In genomic region chr7:101941481-101942383, GRCh38 we compare ENCODE assay signal across 10 cellular contexts.
DNase-seq lines count a peak whose midpoint lies in the region; ATAC-seq and TF ChIP-seq lines count a peak whose summit lies in the region.
"Had no signal": no experiment of that assay in that cellular context is flagged by ENCODE, and none has a peak within 500 bp of the region (broad histone marks: within the 10 kb centered on the region; RNA-seq: fewer than 3 reads in every experiment).

No MANE protein-coding gene starts in this region.

- H3K4me1 Mint-ChIP-seq in mesothelial cell of epicardium: peaks cover 30% of the 10 kb centered on the region
- H3K4me1 Mint-ChIP-seq: activated naive CD4-positive, alpha-beta T cell treated with anti-CD3 and anti-CD28 coated beads, Interleukin-2, amount 10 ng/mL, durations not matched to agents 7 days and 5 days had no signal

- no peak overlapping the region for H3K4me3 Mint-ChIP-seq in mesothelial cell of epicardium
- H3K4me3 Mint-ChIP-seq: activated naive CD4-positive, alpha-beta T cell treated with anti-CD3 and anti-CD28 coated beads, Interleukin-2, amount 10 ng/mL, durations not matched to agents 7 days and 5 days had no signal

- no peak for ATAC-seq in GM21381 (IDR thresholded peaks at IDR 0.05; ENCODE audit: unreplicated experiment)

- peak overlapping the region; percentile 23 for H3K27ac ChIP-seq in KOPT-K1 (ENCODE audit: low read depth, low read length, poor library complexity, severe bottlenecking)

- H3K36me3 ChIP-seq in KOPT-K1 (ENCODE audit: insufficient read depth, low read length): peaks cover 3% of the 10 kb centered on the region; the same call in 1 of the 2 replicates

- TF ChIP-seq CTCF in AG04449 (IDR thresholded peaks at IDR 0.05; ENCODE audit: insufficient read depth, low read length, missing control alignments): no peak
- TF ChIP-seq CTCF in mesothelial cell of epicardium (IDR thresholded peaks at IDR 0.05; ENCODE audit: unreplicated experiment): no peak

- peak overlapping the region; percentile 77 for H3K27ac Mint-ChIP-seq in mesothelial cell of epicardium
- H3K27ac Mint-ChIP-seq: activated naive CD4-positive, alpha-beta T cell treated with anti-CD3 and anti-CD28 coated beads, Interleukin-2, amount 10 ng/mL, durations not matched to agents 7 days and 5 days; IgD-negative memory B cell had no signal

- H3K36me3 Mint-ChIP-seq in mesothelial cell of epicardium: peaks cover 5% of the 10 kb centered on the region
- H3K36me3 Mint-ChIP-seq: activated naive CD4-positive, alpha-beta T cell treated with anti-CD3 and anti-CD28 coated beads, Interleukin-2, amount 10 ng/mL, durations not matched to agents 7 days and 5 days had no signal

- no peaks in the 10 kb centered on the region for H3K9me3 ChIP-seq in KOPT-K1 (ENCODE audit: insufficient read depth, low read length, poor library complexity, severe bottlenecking)

- POLR2A ChIA-PET in AG04449 (lab: Yijun Ruan, JAX): interaction anchor here (0.8 to 1.5 kb wide), 2 partner anchors 60 to 105 kb away, joined by 4 to 7 read pairs; no protein-coding TSS in a partner anchor

- CTCF ChIA-PET in AG04449 (lab: Yijun Ruan, JAX): interaction anchor here (1.3 to 1.5 kb wide), 3 partner anchors 10 to 127 kb away, joined by 3 to 5 read pairs (median 3); no protein-coding TSS in a partner anchor

- peak overlapping the region; percentile 18; the same call in 1 of the 2 replicates for H3K4me3 ChIP-seq in AG04449 (ENCODE audit: low read depth, low read length)

- no peak for DNase-seq in AG04449 (ENCODE audit: low read depth, low spot score)
- peak; percentile 64 to 75 for DNase-seq in dermis microvascular lymphatic vessel endothelial cell (ENCODE audit: low read depth in 2 of 2)
- DNase-seq in mesothelial cell of epicardium (ENCODE audit: low spot score in 2 of 2, unreplicated experiment in 2 of 2): no peak
- DNase-seq in NCI-H446 treated with DMSO at 0.1 percent for 48 hours (lab: John Stamatoyannopoulos, UW): no peak
- DNase-seq in NCI-H524 treated with DMSO at 0.1 percent for 48 hours (lab: John Stamatoyannopoulos, UW): no peak
- DNase-seq in Ammon's horn (ENCODE audit: low spot score): no peak
- DNase-seq: activated naive CD4-positive, alpha-beta T cell treated with anti-CD3 and anti-CD28 coated beads, Interleukin-2, amount 10 ng/mL, durations not matched to agents 7 days and 5 days had no signal

- H3K9me3 Mint-ChIP-seq in mesothelial cell of epicardium: peaks cover 4% of the 10 kb centered on the region
- H3K9me3 Mint-ChIP-seq: activated naive CD4-positive, alpha-beta T cell treated with anti-CD3 and anti-CD28 coated beads, Interleukin-2, amount 10 ng/mL, durations not matched to agents 7 days and 5 days; IgD-negative memory B cell had no signal

- H3K27me3 Mint-ChIP-seq in mesothelial cell of epicardium (ENCODE audit: low read depth): no peaks in the 10 kb centered on the region
- H3K27me3 Mint-ChIP-seq: activated naive CD4-positive, alpha-beta T cell treated with anti-CD3 and anti-CD28 coated beads, Interleukin-2, amount 10 ng/mL, durations not matched to agents 7 days and 5 days; IgD-negative memory B cell had no signal

Comparison
In these comparisons a context has a peak if more than half of its experiments do, and no peak if none do; other contexts are left out.
1. DNase-seq: peak in dermis microvascular lymphatic vessel endothelial cell (2 of 2); none in AG04449 (single experiment), mesothelial cell of epicardium (0 of 2), NCI-H446 treated with DMSO at 0.1 percent for 48 hours (single experiment), NCI-H524 treated with DMSO at 0.1 percent for 48 hours (single experiment) and Ammon's horn (single experiment).